In genomic region chr12:128823216-128823915, GRCh38 we compare ENCODE assay signal across 9 cellular contexts. TPM values are rescaled to one million over a fixed set of nuclear protein-coding genes. Genes with fewer than 3 reads are reported as not detected.
DNase-seq lines count a peak whose midpoint lies in the region; ATAC-seq and TF ChIP-seq lines count a peak whose summit lies in the region.
"Had no signal": no experiment of that assay in that cellular context is flagged by ENCODE, and none has a peak within 500 bp of the region (broad histone marks: within the 10 kb centered on the region; RNA-seq: fewer than 3 reads in every experiment).

No MANE protein-coding gene starts in this region.

- intact Hi-C loops in activated CD4-positive, alpha-beta memory T cell treated with anti-CD3 and anti-CD28 coated beads for 36 hours (cut with micrococcal nuclease) = loop anchor here (5.0 kb wide), 1 partner anchor 94 kb away; no protein-coding TSS in a partner anchor

- H3K27ac Mint-ChIP-seq in activated CD4-positive, alpha-beta memory T cell treated with anti-CD3 and anti-CD28 coated beads for 36 hours = no peak overlapping the region

- peak overlapping the region; percentile 78 for H3K4me3 Mint-ChIP-seq in activated CD4-positive, alpha-beta memory T cell treated with anti-CD3 and anti-CD28 coated beads for 36 hours

- H3K4me2 ChIP-seq in parathyroid adenoma (ENCODE audit: low read length) = peak overlapping the region; percentile 88

- no peaks in the 10 kb centered on the region for H3K9me3 ChIP-seq in parathyroid adenoma (ENCODE audit: control insufficient read depth, low read length)

- H3K27me3 Mint-ChIP-seq in activated CD4-positive, alpha-beta memory T cell treated with anti-CD3 and anti-CD28 coated beads for 36 hours = no peaks in the 10 kb centered on the region

- H2AFZ ChIP-seq in parathyroid adenoma = peak overlapping the region; percentile 81

- peaks cover 23% of the 10 kb centered on the region for H3K79me2 ChIP-seq in parathyroid adenoma

- peak; percentile 41 for DNase-seq in HT-29 (ENCODE audit: low spot score)
- DNase-seq in activated CD4-positive, alpha-beta memory T cell treated with anti-CD3 and anti-CD28 coated beads for 36 hours = no peak
- DNase-seq in foreskin fibroblast = peak in 1 of 2 donors; percentile 13
- no peak for DNase-seq in DMS114 treated with DMSO at 0.1 percent for 48 hours (lab: John Stamatoyannopoulos, UW; ENCODE audit: unreplicated experiment)
- no peak for DNase-seq in HCEC 1CT

- peaks cover 9% of the 10 kb centered on the region for H3K36me3 Mint-ChIP-seq in activated CD4-positive, alpha-beta memory T cell treated with anti-CD3 and anti-CD28 coated beads for 36 hours

- H3K27ac ChIP-seq in parathyroid adenoma = peak overlapping the region; percentile 48

- peaks cover under 1% of the 10 kb centered on the region for H3K4me1 ChIP-seq in parathyroid adenoma

- ATAC-seq in GM21515 (IDR thresholded peaks at IDR 0.05; ENCODE audit: unreplicated experiment) = peak; percentile 10

- POLR2A ChIA-PET in activated CD4-positive, alpha-beta memory T cell treated with anti-CD3 and anti-CD28 coated beads for 36 hours (lab: Charles Lee) = interaction anchor here (1.9 kb wide), 1 partner anchor 13 kb away, joined by 10 read pairs; no protein-coding TSS in a partner anchor

- peaks cover 30% of the 10 kb centered on the region for H3K4me1 Mint-ChIP-seq in activated CD4-positive, alpha-beta memory T cell treated with anti-CD3 and anti-CD28 coated beads for 36 hours (ENCODE audit: low read depth)

- no peaks in the 10 kb centered on the region for H3K36me3 ChIP-seq in parathyroid adenoma (ENCODE audit: control insufficient read depth, insufficient read depth, low read length)

- CTCF ChIA-PET in activated CD4-positive, alpha-beta memory T cell treated with anti-CD3 and anti-CD28 coated beads for 36 hours (lab: Charles Lee) = interaction anchor here (0.6 kb wide), 1 partner anchor 1253 kb away, joined by 3 read pairs; no protein-coding TSS in a partner anchor

- peaks cover 5% of the 10 kb centered on the region for H3K9me3 Mint-ChIP-seq in activated CD4-positive, alpha-beta memory T cell treated with anti-CD3 and anti-CD28 coated beads for 36 hours

- peak overlapping the region; percentile 38 for H3K9ac ChIP-seq in parathyroid adenoma

- H3K4me3 ChIP-seq in GM12875 (ENCODE audit: low read depth, low read length) (peak overlapping the region; percentile 93), foreskin fibroblast (ENCODE audit: low read depth in 1 of 2, low read length in 2 of 2) (peak overlapping the region; percentile 76 to 93), parathyroid adenoma (ENCODE audit: low read depth, low read length) (peak overlapping the region; percentile 61)

- TF ChIP-seq CTCF in GM12875 (IDR thresholded peaks at IDR 0.05; ENCODE audit: borderline replicate concordance, insufficient read depth, low read depth, low read length) = no peak
- TF ChIP-seq CTCF in foreskin fibroblast (IDR thresholded peaks at IDR 0.05; ENCODE audit: low read depth, low read length) = no peak
- no peak for TF ChIP-seq CTCF in parathyroid adenoma (IDR thresholded peaks at IDR 0.05)

- H3K27me3 ChIP-seq in parathyroid adenoma (ENCODE audit: control insufficient read depth, insufficient read depth, low read length) = no peaks in the 10 kb centered on the region

RNA-seq across cellular contexts. Expression of gene SLC15A4, which starts 0.4 kb away (rescaled TPM):
- total RNA-seq in HT-29 (2014; rRNA removed; shearing (Covaris generic)) = 17.9 and 30.4 TPM in 2 replicates
- 10 to 100 TPM; 15.5 to 19.3 TPM for total RNA-seq in activated CD4-positive, alpha-beta memory T cell treated with anti-CD3 and anti-CD28 coated beads for 36 hours

RNA-seq across cellular contexts. Expression of gene GLT1D1, which starts 29.9 kb away (rescaled TPM):
- not detected in 2 replicates for total RNA-seq in HT-29 (2014; rRNA removed; shearing (Covaris generic))
- not detected for total RNA-seq in activated CD4-positive, alpha-beta memory T cell treated with anti-CD3 and anti-CD28 coated beads for 36 hours
- total RNA-seq: dermis microvascular lymphatic vessel endothelial cell had no signal
